1 cellular context compared by ENCODE assay signal in genomic region chr12:24933694-24934407, GRCh38.
TF ChIP-seq lines count a peak whose summit lies in the region.

No MANE protein-coding gene starts in this region.

TF ChIP-seq in K562, 482 proteins besides CTCF, POLR2A, EP300 and RAD21 (continues in another document):
- TF ChIP-seq NKRF (IDR thresholded peaks at IDR 0.05; ENCODE audit: borderline replicate concordance) (no peak), SUPT5H (IDR thresholded peaks at IDR 0.05) (peak; percentile 81), ZNF274 (IDR thresholded peaks at IDR 0.05; ENCODE audit: borderline replicate concordance, low read depth, low read length) (0 out of 2 replicates have a peak, but pooled peaks have one; percentile 45), FOS (IDR thresholded peaks at IDR 0.05; ENCODE audit: extremely low read depth, insufficient read length) (no peak), TAF9B (IDR thresholded peaks at IDR 0.05; ENCODE audit: partially characterized antibody) (peak; percentile 35), ZNF217 (CRISPR knock-in tag; IDR thresholded peaks at IDR 0.05) (no peak), SMARCC2 (IDR thresholded peaks at IDR 0.05; ENCODE audit: low read depth) (no peak), DPF2 (IDR thresholded peaks at IDR 0.05) (no peak; the same call in 1 of the 2 replicates), BCLAF1 (IDR thresholded peaks at IDR 0.05; ENCODE audit: borderline replicate concordance in 1 of 2, control insufficient read depth in 1 of 2, low read depth in 2 of 2, low read length in 1 of 2) (peak in 1 of 2 experiments; percentile 34; a peak in 1 of 4 replicates), PML (IDR thresholded peaks at IDR 0.05; ENCODE audit: low read length) (peak; percentile 94), POLR2AphosphoS5 (IDR thresholded peaks at IDR 0.05; ENCODE audit: control insufficient read depth, insufficient read depth, low read depth, low read length) (peak; percentile 92), MYNN (IDR thresholded peaks at IDR 0.05) (0 out of 2 replicates have a peak, but pooled peaks have one; percentile 29), MYNN (CRISPR knock-in tag; IDR thresholded peaks at IDR 0.05) (no peak), MYC (IDR thresholded peaks at IDR 0.05; ENCODE audit: low read depth, low read length) (peak; percentile 16; the same call in 1 of the 2 replicates), MYC (CRISPR knock-in tag; IDR thresholded peaks at IDR 0.05; ENCODE audit: borderline replicate concordance, low read depth) (no peak), FIP1L1 (IDR thresholded peaks at IDR 0.05; ENCODE audit: low read depth, low read length, poor library complexity, severe bottlenecking) (no peak), EHMT2 (IDR thresholded peaks at IDR 0.05) (0 out of 2 replicates have a peak, but pooled peaks have one; percentile 7), NFIC (IDR thresholded peaks at IDR 0.05) (no peak), ZBED1 (IDR thresholded peaks at IDR 0.05) (peak; percentile 69; the same call in 1 of the 2 replicates), MTA3 (IDR thresholded peaks at IDR 0.05; ENCODE audit: borderline replicate concordance) (peak; percentile 86; the same call in 1 of the 2 replicates), ZMIZ1 (IDR thresholded peaks at IDR 0.05; ENCODE audit: low read depth in 2 of 2, low read length in 2 of 2) (peak in 1 of 2 experiments; percentile 50; a peak in 1 of 4 replicates), ZNF707 (CRISPR knock-in tag; conservative IDR thresholded peaks at IDR 0.05) (no peak), SMAD3 (CRISPR knock-in tag; conservative IDR thresholded peaks at IDR 0.05) (no peak), FOXJ2 (tag; IDR thresholded peaks at IDR 0.05) (no peak), ARID3A (IDR thresholded peaks at IDR 0.05; ENCODE audit: borderline replicate concordance, low read depth, low read length) (peak; percentile 72; the same call in 1 of the 2 replicates), KDM1A (IDR thresholded peaks at IDR 0.05) (peak; percentile 27 to 65; a peak in 3 of 4 replicates), KDM5B (IDR thresholded peaks at IDR 0.05; ENCODE audit: insufficient replicate concordance, low read depth, low read length) (peak; percentile 50), RB1 (IDR thresholded peaks at IDR 0.05; ENCODE audit: low read depth) (no peak), GTF2F1 (IDR thresholded peaks at IDR 0.05; ENCODE audit: low read depth, low read length) (peak; percentile 94), ATF7 (IDR thresholded peaks at IDR 0.05) (peak; percentile 26; the same call in 1 of the 2 replicates), SMAD4 (CRISPR knock-in tag; conservative IDR thresholded peaks at IDR 0.05) (0 out of 2 replicates have a peak, but pooled peaks have one; percentile 45), NR4A1 (CRISPR knock-in tag; IDR thresholded peaks at IDR 0.05) (no peak), NR4A1 (tag; IDR thresholded peaks at IDR 0.05) (no peak), RCOR1 (IDR thresholded peaks at IDR 0.05; ENCODE audit: borderline replicate concordance in 1 of 2, low read depth in 2 of 2, low read length in 2 of 2) (peak in 1 of 2 experiments; percentile 56; a peak in 1 of 4 replicates), HLTF (IDR thresholded peaks at IDR 0.05) (no peak), TEAD4 (IDR thresholded peaks at IDR 0.05; ENCODE audit: low read length) (peak; percentile 58), TEAD4 (CRISPR knock-in tag; IDR thresholded peaks at IDR 0.05; ENCODE audit: borderline replicate concordance) (no peak), NCOA1 (IDR thresholded peaks at IDR 0.05; ENCODE audit: low read depth) (no peak), KDM4B (IDR thresholded peaks at IDR 0.05; ENCODE audit: borderline replicate concordance in 2 of 2, low read depth in 1 of 2) (peak in 1 of 2 experiments; percentile 57; a peak in 1 of 4 replicates), SMARCE1 (IDR thresholded peaks at IDR 0.05) (no peak), BHLHE40 (IDR thresholded peaks at IDR 0.05; ENCODE audit: low read length) (peak; percentile 58), RBFOX2 (IDR thresholded peaks at IDR 0.05; ENCODE audit: low read depth, low read length) (peak; percentile 48; the same call in 1 of the 2 replicates), L3MBTL2 (IDR thresholded peaks at IDR 0.05) (no peak)
- TF ChIP-seq, protein P1, sequence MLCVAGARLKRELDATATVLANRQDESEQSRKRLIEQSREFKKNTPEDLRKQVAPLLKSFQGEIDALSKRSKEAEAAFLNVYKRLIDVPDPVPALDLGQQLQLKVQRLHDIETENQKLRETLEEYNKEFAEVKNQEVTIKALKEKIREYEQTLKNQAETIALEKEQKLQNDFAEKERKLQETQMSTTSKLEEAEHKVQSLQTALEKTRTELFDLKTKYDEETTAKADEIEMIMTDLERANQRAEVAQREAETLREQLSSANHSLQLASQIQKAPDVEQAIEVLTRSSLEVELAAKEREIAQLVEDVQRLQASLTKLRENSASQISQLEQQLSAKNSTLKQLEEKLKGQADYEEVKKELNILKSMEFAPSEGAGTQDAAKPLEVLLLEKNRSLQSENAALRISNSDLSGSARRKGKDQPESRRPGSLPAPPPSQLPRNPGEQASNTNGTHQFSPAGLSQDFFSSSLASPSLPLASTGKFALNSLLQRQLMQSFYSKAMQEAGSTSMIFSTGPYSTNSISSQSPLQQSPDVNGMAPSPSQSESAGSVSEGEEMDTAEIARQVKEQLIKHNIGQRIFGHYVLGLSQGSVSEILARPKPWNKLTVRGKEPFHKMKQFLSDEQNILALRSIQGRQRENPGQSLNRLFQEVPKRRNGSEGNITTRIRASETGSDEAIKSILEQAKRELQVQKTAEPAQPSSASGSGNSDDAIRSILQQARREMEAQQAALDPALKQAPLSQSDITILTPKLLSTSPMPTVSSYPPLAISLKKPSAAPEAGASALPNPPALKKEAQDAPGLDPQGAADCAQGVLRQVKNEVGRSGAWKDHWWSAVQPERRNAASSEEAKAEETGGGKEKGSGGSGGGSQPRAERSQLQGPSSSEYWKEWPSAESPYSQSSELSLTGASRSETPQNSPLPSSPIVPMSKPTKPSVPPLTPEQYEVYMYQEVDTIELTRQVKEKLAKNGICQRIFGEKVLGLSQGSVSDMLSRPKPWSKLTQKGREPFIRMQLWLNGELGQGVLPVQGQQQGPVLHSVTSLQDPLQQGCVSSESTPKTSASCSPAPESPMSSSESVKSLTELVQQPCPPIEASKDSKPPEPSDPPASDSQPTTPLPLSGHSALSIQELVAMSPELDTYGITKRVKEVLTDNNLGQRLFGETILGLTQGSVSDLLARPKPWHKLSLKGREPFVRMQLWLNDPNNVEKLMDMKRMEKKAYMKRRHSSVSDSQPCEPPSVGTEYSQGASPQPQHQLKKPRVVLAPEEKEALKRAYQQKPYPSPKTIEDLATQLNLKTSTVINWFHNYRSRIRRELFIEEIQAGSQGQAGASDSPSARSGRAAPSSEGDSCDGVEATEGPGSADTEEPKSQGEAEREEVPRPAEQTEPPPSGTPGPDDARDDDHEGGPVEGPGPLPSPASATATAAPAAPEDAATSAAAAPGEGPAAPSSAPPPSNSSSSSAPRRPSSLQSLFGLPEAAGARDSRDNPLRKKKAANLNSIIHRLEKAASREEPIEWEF (CRISPR knock-in tag; IDR thresholded peaks at IDR 0.05): 0 out of 2 replicates have a peak, but pooled peaks have one; percentile 58
- TF ChIP-seq, protein P2, sequence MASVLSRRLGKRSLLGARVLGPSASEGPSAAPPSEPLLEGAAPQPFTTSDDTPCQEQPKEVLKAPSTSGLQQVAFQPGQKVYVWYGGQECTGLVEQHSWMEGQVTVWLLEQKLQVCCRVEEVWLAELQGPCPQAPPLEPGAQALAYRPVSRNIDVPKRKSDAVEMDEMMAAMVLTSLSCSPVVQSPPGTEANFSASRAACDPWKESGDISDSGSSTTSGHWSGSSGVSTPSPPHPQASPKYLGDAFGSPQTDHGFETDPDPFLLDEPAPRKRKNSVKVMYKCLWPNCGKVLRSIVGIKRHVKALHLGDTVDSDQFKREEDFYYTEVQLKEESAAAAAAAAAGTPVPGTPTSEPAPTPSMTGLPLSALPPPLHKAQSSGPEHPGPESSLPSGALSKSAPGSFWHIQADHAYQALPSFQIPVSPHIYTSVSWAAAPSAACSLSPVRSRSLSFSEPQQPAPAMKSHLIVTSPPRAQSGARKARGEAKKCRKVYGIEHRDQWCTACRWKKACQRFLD (CRISPR knock-in tag; IDR thresholded peaks at IDR 0.05): peak; percentile 53; the same call in 1 of the 2 replicates
- TF ChIP-seq, protein P3, sequence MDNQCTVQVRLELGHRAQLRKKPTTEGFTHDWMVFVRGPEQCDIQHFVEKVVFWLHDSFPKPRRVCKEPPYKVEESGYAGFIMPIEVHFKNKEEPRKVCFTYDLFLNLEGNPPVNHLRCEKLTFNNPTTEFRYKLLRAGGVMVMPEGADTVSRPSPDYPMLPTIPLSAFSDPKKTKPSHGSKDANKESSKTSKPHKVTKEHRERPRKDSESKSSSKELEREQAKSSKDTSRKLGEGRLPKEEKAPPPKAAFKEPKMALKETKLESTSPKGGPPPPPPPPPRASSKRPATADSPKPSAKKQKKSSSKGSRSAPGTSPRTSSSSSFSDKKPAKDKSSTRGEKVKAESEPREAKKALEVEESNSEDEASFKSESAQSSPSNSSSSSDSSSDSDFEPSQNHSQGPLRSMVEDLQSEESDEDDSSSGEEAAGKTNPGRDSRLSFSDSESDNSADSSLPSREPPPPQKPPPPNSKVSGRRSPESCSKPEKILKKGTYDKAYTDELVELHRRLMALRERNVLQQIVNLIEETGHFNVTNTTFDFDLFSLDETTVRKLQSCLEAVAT (IDR thresholded peaks at IDR 0.05): 0 out of 4 replicates have a peak, but pooled peaks of 1 of the 2 experiments have one; percentile 9
